Comparison of ENCODE assay signal across 20 cellular contexts in the genomic region with DNA sequence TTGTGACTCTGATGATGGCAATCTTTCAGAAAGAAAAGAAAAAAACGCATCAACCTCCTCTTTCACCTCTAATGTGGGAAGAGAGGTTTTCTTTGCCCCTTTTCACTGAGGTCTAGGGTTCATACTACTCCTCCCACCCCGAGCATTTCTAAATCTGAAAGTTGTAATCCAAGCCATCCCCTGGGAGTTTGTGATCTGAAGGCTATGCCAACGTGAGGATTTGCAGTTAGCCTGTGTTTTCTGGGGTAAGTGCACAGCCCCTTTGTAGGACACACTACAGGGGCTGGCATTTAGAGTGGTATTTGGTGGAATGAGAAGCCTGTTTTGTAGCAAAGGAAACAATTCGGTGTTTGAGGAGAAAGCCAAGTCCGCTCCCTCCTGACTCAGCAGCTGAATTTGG. TPM values are rescaled to one million over a fixed set of nuclear protein-coding genes. Genes with fewer than 3 reads are reported as not detected.
DNase-seq lines count a peak whose midpoint lies in the region; TF ChIP-seq lines count a peak whose summit lies in the region.
"Had no signal": no experiment of that assay in that cellular context is flagged by ENCODE, and none has a peak within 500 bp of the region (broad histone marks: within the 10 kb centered on the region; RNA-seq: fewer than 3 reads in every experiment).

No MANE protein-coding gene starts in this region.

- POLR2A ChIA-PET in A673 (lab: Charles Lee; ENCODE audit: low non-redundant PET) = no interaction called here

- no peak overlapping the region for H3K9ac ChIP-seq in OCI-LY1 (ENCODE audit: low read length)
- H3K9ac ChIP-seq: parathyroid adenoma, SK-N-SH had no signal

- peak overlapping the region; percentile 22; the same call in 1 of the 2 replicates for H3K4me2 ChIP-seq in OCI-LY1 (ENCODE audit: low read length)
- H3K4me2 ChIP-seq: SK-N-SH had no signal

- H3K79me2 ChIP-seq in OCI-LY1 (ENCODE audit: insufficient read depth, low read length) = no peaks in the 10 kb centered on the region
- H3K79me2 ChIP-seq: parathyroid adenoma had no signal

- CTCF ChIA-PET in A673 (lab: Charles Lee) = no interaction called here

- no peaks in the 10 kb centered on the region for H3K36me3 ChIP-seq in A673 (ENCODE audit: insufficient read depth, low read length, poor library complexity, severe bottlenecking)
- no peaks in the 10 kb centered on the region for H3K36me3 ChIP-seq in OCI-LY1 (ENCODE audit: insufficient read depth, low read length)
- no peaks in the 10 kb centered on the region for H3K36me3 ChIP-seq in spleen
- H3K36me3 ChIP-seq: gastroesophageal sphincter, HAP-1, lower lobe of right lung had no signal

- TF ChIP-seq CTCF in A673 (conservative IDR thresholded peaks at IDR 0.05; ENCODE audit: low read depth, low read length) (no peak), OCI-LY1 (IDR thresholded peaks at IDR 0.05; ENCODE audit: low read length) (no peak), fibroblast of mammary gland (conservative IDR thresholded peaks at IDR 0.05; ENCODE audit: control insufficient read depth, insufficient read depth, low read depth, low read length) (no peak), spleen (IDR thresholded peaks at IDR 0.05 in 8 of 11, conservative IDR thresholded peaks at IDR 0.05 in 3 of 11) (no peak), dorsolateral prefrontal cortex (IDR thresholded peaks at IDR 0.05 in 54 of 56, conservative IDR thresholded peaks at IDR 0.05 in 2 of 56; ENCODE audit: low read depth in 1 of 56, partially characterized antibody in 56 of 56) (no peak)

- BruUV-seq in A673 (replicated peaks; lab: Mats Ljungman, UMichigan) = no TSS peak

- peaks cover 6% of the 10 kb centered on the region for H3K9me3 ChIP-seq in A673 (ENCODE audit: low read depth, low read length, poor library complexity, severe bottlenecking)
- H3K9me3 ChIP-seq in OCI-LY1 (ENCODE audit: low read length) = no peaks in the 10 kb centered on the region; the same call in 1 of the 2 replicates
- peaks cover 0 to 22% (median 17%) of the 10 kb centered on the region in 8 donors for H3K9me3 ChIP-seq in spleen

- DNase-seq in A673 (ENCODE audit: low spot score) = peak; percentile 51
- DNase-seq in LHCN-M2 (ENCODE audit: low read depth) = peak; percentile 31
- peak; percentile 8 for DNase-seq in fibroblast of mammary gland (ENCODE audit: low read depth)
- no peak for DNase-seq in spleen
- no peak for DNase-seq in EL
- DNase-seq in A172 (ENCODE audit: low spot score) = no peak
- DNase-seq in dorsolateral prefrontal cortex = no peak
- DNase-seq: activated CD4-positive, alpha-beta T cell treated with anti-CD3 and anti-CD28 coated beads, Interleukin-2, amount 50 U/mL, for 48 hours; kidney; lower lobe of right lung; NCI-H774; SK-N-SH had no signal

- H2AFZ ChIP-seq in OCI-LY1 (ENCODE audit: low read length) = no peak overlapping the region
- H2AFZ ChIP-seq: parathyroid adenoma had no signal

- intact Hi-C loops in A673 (cut with micrococcal nuclease; ENCODE audit: unreplicated experiment) = no loop called here
- intact Hi-C loops in spleen (cut with DNase I; ENCODE audit: low total_unique reads) = no loop called here
- intact Hi-C loops in dorsolateral prefrontal cortex (cut with DNase I) = no loop called here

- H3K27ac ChIP-seq in A673 (ENCODE audit: low read depth, low read length, poor library complexity, severe bottlenecking) (no peak overlapping the region), OCI-LY1 (ENCODE audit: low read depth, low read length, poor library complexity, severe bottlenecking) (no peak overlapping the region), spleen (no peak overlapping the region), dorsolateral prefrontal cortex (peak overlapping the region in 4 of 59 donors; percentile 4 to 53 (median 25))
- H3K27ac ChIP-seq: lower lobe of right lung, parathyroid adenoma had no signal

- no peaks in the 10 kb centered on the region for H4K20me1 ChIP-seq in OCI-LY1 (ENCODE audit: insufficient read depth, low read length)

- no peak for TF ChIP-seq POLR2A in spleen (IDR thresholded peaks at IDR 0.05)

- H3K4me1 ChIP-seq in A673 (ENCODE audit: insufficient read depth, low read length, poor library complexity, severe bottlenecking) (peaks cover 13% of the 10 kb centered on the region), OCI-LY1 (ENCODE audit: insufficient read depth, low read length, severe bottlenecking) (peaks cover 30% of the 10 kb centered on the region), spleen (peaks cover 0 to 16% (median 12%) of the 10 kb centered on the region in 6 donors)

- no peaks in the 10 kb centered on the region for H3K9me2 ChIP-seq in OCI-LY1 (ENCODE audit: low read depth, low read length)
- H3K9me2 ChIP-seq: SK-N-SH had no signal

- H3F3A ChIP-seq in OCI-LY1 (ENCODE audit: insufficient read depth, low read length) = no peaks in the 10 kb centered on the region

- H3K27me3 ChIP-seq in A673 (replicated peaks; ENCODE audit: insufficient read depth, low read depth, low read length, poor library complexity) (peaks cover 25% of the 10 kb centered on the region), OCI-LY1 (ENCODE audit: insufficient read depth, low read length) (peaks cover 12% of the 10 kb centered on the region), spleen (replicated peaks in 1 of 7) (peaks cover 4 to 72% (median 31%) of the 10 kb centered on the region in 7 donors), dorsolateral prefrontal cortex (peaks cover 0 to 42% (median 11%) of the 10 kb centered on the region in 45 donors)

- H3K4me3 ChIP-seq in A673 (ENCODE audit: low read depth, low read length, poor library complexity, severe bottlenecking) = no peak overlapping the region
- no peak overlapping the region for H3K4me3 ChIP-seq in OCI-LY1 (ENCODE audit: low read depth, low read length, poor library complexity, severe bottlenecking)
- no peak overlapping the region for H3K4me3 ChIP-seq in fibroblast of mammary gland (ENCODE audit: control insufficient read depth, low read depth, low read length)
- H3K4me3 ChIP-seq in spleen = no peak overlapping the region
- H3K4me3 ChIP-seq in dorsolateral prefrontal cortex = peak overlapping the region in 17 of 59 donors; percentile 3 to 76 (median 66)
- H3K4me3 ChIP-seq: gastroesophageal sphincter, HAP-1, lower lobe of right lung had no signal

- 41 to 55% (median 49%) methylated on average over 5 of the region's 5 CpGs for WGBS in spleen, 5 donors

RNA-seq across cellular contexts. Expression of a gene that starts 1.8 kb away (rescaled TPM):
- total RNA-seq in A673 (2021) (not detected in 2 replicates), LHCN-M2 (2014; rRNA removed) (0.17 TPM in 1 of 2 replicates, not detected in the other), spleen (under 1 TPM in 2 of 7 donors, not detected in 5; 0.20 to 0.26 TPM), dorsolateral prefrontal cortex (10 to 100 TPM in 119 of 120 experiments, 1 to 10 TPM in 1; 6.1 to 57.2 (median 31.0) TPM)
- polyA plus RNA-seq in LHCN-M2 (2012) = not detected
- under 1 TPM in 2 of 3 donors, not detected in 1; 0.19 to 0.20 TPM for polyA plus RNA-seq in spleen
- total RNA-seq in A172 (2014; rRNA removed; shearing (Covaris generic)) = not detected in 2 replicates
- polyA plus RNA-seq: CD14-positive monocyte, SK-N-SH had no signal

RNA-seq across cellular contexts. Expression of a gene that starts 22.3 kb away (rescaled TPM):
- total RNA-seq in A673 (2021) = not detected in 2 replicates
- total RNA-seq in LHCN-M2 (2014; rRNA removed) = not detected in 2 replicates
- polyA plus RNA-seq in LHCN-M2 (2012) = 0.30 TPM
- total RNA-seq in spleen = not detected
- under 1 TPM in 2 of 3 donors, not detected in 1; 0.06 to 0.11 TPM for polyA plus RNA-seq in spleen
- 0.50 TPM in 1 of 2 replicates, not detected in the other for total RNA-seq in A172 (2014; rRNA removed; shearing (Covaris generic))
- total RNA-seq in dorsolateral prefrontal cortex = 1 to 10 TPM in 1 of 120 experiments, under 1 TPM in 7, not detected in 112; 0.27 to 1.7 (median 0.59) TPM
- total RNA-seq: cardiac septum, epithelial cell of proximal tubule, gastroesophageal sphincter, kidney, lower lobe of right lung, WTC11 had no signal
- polyA plus RNA-seq: CD14-positive monocyte, SK-N-SH had no signal

RNA-seq across cellular contexts. Expression of a gene that starts 34.5 kb away (rescaled TPM):
- total RNA-seq in A673 (2021) = 14.0 TPM in 2 replicates
- 9.8 and 12.6 TPM in 2 replicates for total RNA-seq in LHCN-M2 (2014; rRNA removed)
- polyA plus RNA-seq in LHCN-M2 (2012) = 12.3 TPM
- 10 to 100 TPM in 5 of 7 donors, 1 to 10 TPM in 2; 8.3 to 15.3 (median 10.7) TPM for total RNA-seq in spleen
- 1 to 10 TPM; 6.2 to 8.9 (median 6.5) TPM for polyA plus RNA-seq in spleen
- 16.1 and 16.8 TPM in 2 replicates for total RNA-seq in A172 (2014; rRNA removed; shearing (Covaris generic))
- 10 to 100 TPM; 20.2 to 44.3 (median 32.3) TPM for total RNA-seq in dorsolateral prefrontal cortex

RNA-seq across cellular contexts. Expression of a gene that starts 36.9 kb away (rescaled TPM):
- not detected in 2 replicates for total RNA-seq in A673 (2021)
- not detected in 2 replicates for total RNA-seq in LHCN-M2 (2014; rRNA removed)
- polyA plus RNA-seq in LHCN-M2 (2012) = not detected
- not detected for total RNA-seq in spleen
- polyA plus RNA-seq in spleen = under 1 TPM in 1 of 3 donors, not detected in 2; 0.29 TPM
- not detected in 2 replicates for total RNA-seq in A172 (2014; rRNA removed; shearing (Covaris generic))
- total RNA-seq in dorsolateral prefrontal cortex = not detected
- total RNA-seq: cardiac septum, epithelial cell of proximal tubule, gastroesophageal sphincter, kidney, lower lobe of right lung had no signal
- polyA plus RNA-seq: CD14-positive monocyte, SK-N-SH had no signal

RNA-seq across cellular contexts. Expression of a gene that starts 45.3 kb away (rescaled TPM):
- 1.2 and 1.5 TPM in 2 replicates for total RNA-seq in A673 (2021)
- 0.86 and 1.2 TPM in 2 replicates for total RNA-seq in LHCN-M2 (2014; rRNA removed)
- polyA plus RNA-seq in LHCN-M2 (2012) = 0.87 TPM
- total RNA-seq in spleen = 100 to 1,000 TPM; 167 to 402 (median 268) TPM
- 100 to 1,000 TPM; 148 to 236 (median 202) TPM for polyA plus RNA-seq in spleen
- not detected in 2 replicates for total RNA-seq in A172 (2014; rRNA removed; shearing (Covaris generic))
- 10 to 100 TPM in 76 of 120 experiments, 1 to 10 TPM in 44; 1.7 to 86.4 (median 12.9) TPM for total RNA-seq in dorsolateral prefrontal cortex
- total RNA-seq: epithelial cell of proximal tubule had no signal

Comparison
In these comparisons a context has a peak if more than half of its experiments do, and no peak if none do; other contexts are left out.
1. DNase-seq: peak in A673 (single experiment), LHCN-M2 (single experiment) and fibroblast of mammary gland (single experiment); none in spleen (single experiment), EL (single experiment), A172 (single experiment) and dorsolateral prefrontal cortex (0 of 10).